In genomic region chr1:185670187-185670627, GRCh38 we compare ENCODE assay signal across 8 cellular contexts.
DNase-seq lines count a peak whose midpoint lies in the region; ATAC-seq and TF ChIP-seq lines count a peak whose summit lies in the region.

No MANE protein-coding gene starts in this region.

- WGBS in sigmoid colon, 2 donors, result 38 to 47% methylated on average over 6 of the region's 6 CpGs

- H3K27me3 ChIP-seq in lower lobe of right lung (ENCODE audit: low read depth), result no peaks in the 10 kb centered on the region
- H3K27me3 ChIP-seq in tibial artery, result no peaks in the 10 kb centered on the region
- no peaks in the 10 kb centered on the region for H3K27me3 ChIP-seq in sigmoid colon

- H3K9me3 Mint-ChIP-seq in T-cell, result no peaks in the 10 kb centered on the region

- no peaks in the 10 kb centered on the region for H3K27me3 Mint-ChIP-seq in T-cell

- TF ChIP-seq CTCF in lower lobe of right lung (IDR thresholded peaks at IDR 0.05) (peak; percentile 55), tibial artery (IDR thresholded peaks at IDR 0.05) (peak; percentile 28 to 42), sigmoid colon (IDR thresholded peaks at IDR 0.05) (peak in 1 of 4 experiments; percentile 37)

- TF ChIP-seq EP300 in sigmoid colon (IDR thresholded peaks at IDR 0.05), result no peak

- peak; percentile 66 to 84 (median 75) for ATAC-seq in T-cell (replicated peaks in 1 of 4)
- peak; percentile 44 to 67 for ATAC-seq in lower lobe of right lung

- peaks cover 32 to 34% (median 34%) of the 10 kb centered on the region in 3 donors for H3K4me1 Mint-ChIP-seq in T-cell

- no peaks in the 10 kb centered on the region for H3K36me3 Mint-ChIP-seq in T-cell

- TF ChIP-seq POLR2A in sigmoid colon (IDR thresholded peaks at IDR 0.05), result no peak

- H3K27ac ChIP-seq in lower lobe of right lung (no peak overlapping the region), tibial artery (no peak overlapping the region), sigmoid colon (no peak overlapping the region)

- H3K36me3 ChIP-seq in lower lobe of right lung, result no peaks in the 10 kb centered on the region
- no peaks in the 10 kb centered on the region for H3K36me3 ChIP-seq in tibial artery
- no peaks in the 10 kb centered on the region for H3K36me3 ChIP-seq in sigmoid colon

- DNase-seq in activated gamma-delta T cell treated with Interleukin-2 at 50 U/mL for 16 hours, result peak; percentile 58
- no peak for DNase-seq in activated gamma-delta T cell (lab: John Stamatoyannopoulos, UW)
- DNase-seq in KG1 (lab: John Stamatoyannopoulos, UW), result peak; percentile 16
- peak; percentile 19 to 71 (median 54) for DNase-seq in T-cell
- DNase-seq in cerebellar cortex (ENCODE audit: low spot score), result peak; percentile 38
- DNase-seq in lower lobe of right lung, result no peak
- peak in 1 of 2 donors; percentile 26 for DNase-seq in tibial artery
- no peak for DNase-seq in sigmoid colon

- H3K9me3 ChIP-seq in lower lobe of right lung, result no peaks in the 10 kb centered on the region
- H3K9me3 ChIP-seq in tibial artery, result no peaks in the 10 kb centered on the region
- H3K9me3 ChIP-seq in sigmoid colon, result no peaks in the 10 kb centered on the region

- H3K4me3 Mint-ChIP-seq in T-cell, result no peak overlapping the region

- H3K4me3 ChIP-seq in lower lobe of right lung, result no peak overlapping the region
- no peak overlapping the region for H3K4me3 ChIP-seq in tibial artery
- H3K4me3 ChIP-seq in sigmoid colon, result no peak overlapping the region

- POLR2A ChIA-PET in T-cell (lab: Charles Lee), result interaction anchor here in 1 of 2 donors (0.6 to 1.7 kb wide), 2 partner anchors 101 to 353 kb away, joined by 3 to 6 read pairs; partner anchors contain the start of gene IVNS1ABP

- H3K4me1 ChIP-seq in lower lobe of right lung (peaks cover 20% of the 10 kb centered on the region), tibial artery (peaks cover 0 to 4% (median 0%) of the 10 kb centered on the region in 4 donors), sigmoid colon (peaks cover 0 to 6% (median 0%) of the 10 kb centered on the region in 4 donors)

- peak overlapping the region; percentile 40 to 50 for H3K27ac Mint-ChIP-seq in T-cell

- intact Hi-C loops in lower lobe of right lung (cut with DNase I), result no loop called here
- intact Hi-C loops in tibial artery (cut with DNase I; ENCODE audit: low total_unique reads), result no loop called here
- intact Hi-C loops in sigmoid colon (cut with DNase I), result loop anchor here (10.0 kb wide), 1 partner anchor 355 kb away; the partner anchor contains the start of gene IVNS1ABP

- CTCF ChIA-PET in T-cell (lab: Charles Lee), result interaction anchor here (0.5 to 2.2 kb wide), 33 partner anchors 8 to 865 kb away, joined by 3 to 19 read pairs (median 4); partner anchors contain the start of gene IVNS1ABP (in 1 of the 2)

Comparison
In these comparisons a context has a peak if more than half of its experiments do, and no peak if none do; other contexts are left out.
1. DNase-seq: peak in activated gamma-delta T cell treated with Interleukin-2 at 50 U/mL for 16 hours (single experiment), KG1 (single experiment), T-cell (34 of 34) and cerebellar cortex (single experiment); none in activated gamma-delta T cell (single experiment), lower lobe of right lung (single experiment) and sigmoid colon (single experiment).